In the genomic region with DNA sequence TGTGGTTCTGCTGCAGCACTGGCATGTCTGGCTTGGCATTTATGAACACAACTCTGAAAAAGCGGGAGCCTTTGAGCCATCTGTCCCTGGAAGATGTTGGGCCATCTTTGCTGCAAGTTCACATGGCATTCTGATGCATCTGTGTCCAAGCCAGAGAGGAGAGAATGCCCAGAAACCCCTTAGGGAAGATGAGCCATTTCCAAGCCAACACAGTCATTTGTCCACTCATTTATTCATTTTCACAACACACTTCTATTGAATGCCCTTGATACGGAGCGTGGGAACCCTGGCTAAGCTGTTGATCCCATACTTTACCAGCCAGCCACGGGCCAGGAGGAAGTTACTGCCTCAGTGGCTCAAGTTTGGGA, we compare ENCODE assay signal across 26 cellular contexts.
DNase-seq lines count a peak whose midpoint lies in the region; ATAC-seq and TF ChIP-seq lines count a peak whose summit lies in the region.
"Had no signal": no experiment of that assay in that cellular context is flagged by ENCODE, and none has a peak within 500 bp of the region (broad histone marks: within the 10 kb centered on the region; RNA-seq: fewer than 3 reads in every experiment).

No MANE protein-coding gene starts in this region.

- no peak overlapping the region for H3K27ac ChIP-seq in BLaER1 treated with 17β-estradiol and CSF1 and Interleukin-3, amounts not matched to agents 10 nM and 100 nM
- no peak overlapping the region for H3K27ac ChIP-seq in KMS-11
- no peak overlapping the region for H3K27ac ChIP-seq in A673 (ENCODE audit: low read depth, low read length, poor library complexity, severe bottlenecking)
- H3K27ac ChIP-seq: RWPE1 had no signal

- H3K4me1 ChIP-seq in BLaER1 treated with 17β-estradiol and CSF1 and Interleukin-3, amounts not matched to agents 10 nM and 100 nM = peaks cover 23 to 34% (median 30%) of the 10 kb centered on the region in 10 experiments
- H3K4me1 ChIP-seq in KMS-11 (ENCODE audit: low read depth, poor library complexity, severe bottlenecking) (peaks cover 24% of the 10 kb centered on the region), A673 (ENCODE audit: insufficient read depth, low read length, poor library complexity, severe bottlenecking) (no peaks in the 10 kb centered on the region)
- H3K4me1 ChIP-seq: Caco-2, HAP-1 had no signal

- H3K4me3 ChIP-seq in BLaER1 treated with 17β-estradiol and CSF1 and Interleukin-3, amounts not matched to agents 10 nM and 100 nM = no peak overlapping the region; a peak in 1 of 20 replicates
- H3K4me3 ChIP-seq in KMS-11 (IDR thresholded peaks at IDR 0.05; ENCODE audit: insufficient read depth, low read depth, low read length) (no peak overlapping the region), A673 (ENCODE audit: low read depth, low read length, poor library complexity, severe bottlenecking) (no peak overlapping the region)
- H3K4me3 ChIP-seq: HAP-1, K562 had no signal

- no peaks in the 10 kb centered on the region for H3K9me3 ChIP-seq in BLaER1 treated with 17β-estradiol and CSF1 and Interleukin-3, amounts not matched to agents 10 nM and 100 nM (replicated peaks in 1 of 11)
- no peaks in the 10 kb centered on the region for H3K9me3 ChIP-seq in A673 (ENCODE audit: low read depth, low read length, poor library complexity, severe bottlenecking)
- H3K9me3 ChIP-seq: Caco-2, HAP-1, SK-N-SH had no signal

- H3K36me3 Mint-ChIP-seq in WTC11 = peaks cover 58% of the 10 kb centered on the region
- peaks cover 0 to 8% (median 0%) of the 10 kb centered on the region in 3 donors for H3K36me3 Mint-ChIP-seq in naive thymus-derived CD8-positive, alpha-beta T cell
- H3K36me3 Mint-ChIP-seq: CD4-positive, CD25-positive, alpha-beta regulatory T cell had no signal

- in situ Hi-C loops in GM13976 (cut with MboI; ENCODE audit: low sequenced_read_pairs, unreplicated experiment) = no loop called here

- DNase-seq in WTC11 (ENCODE audit: low spot score) = no peak
- peak; percentile 19 for DNase-seq in islet precursor cell
- DNase-seq in naive thymus-derived CD8-positive, alpha-beta T cell = no peak
- no peak for DNase-seq in A673 (ENCODE audit: low spot score)
- DNase-seq in GM13976 (ENCODE audit: low spot score) = no peak
- DNase-seq in germinal center (ENCODE audit: low spot score) = no peak
- DNase-seq: Caco-2, DMS 273 treated with DMSO at 0.1 percent for 48 hours, DMS79 treated with DMSO at 0.1 percent for 48 hours, NCI-H1105 treated with DMSO at 0.1 percent for 48 hours, NCI-H1694, NCI-H2081, NCI-H2171, NCI-H446, NCI-H526 treated with DMSO at 0.1 percent for 48 hours, PC-3, SHP77 treated with DMSO at 0.1 percent for 48 hours, SK-N-SH had no signal

- peaks cover 47% of the 10 kb centered on the region for H3K4me1 Mint-ChIP-seq in WTC11
- H3K4me1 Mint-ChIP-seq in naive thymus-derived CD8-positive, alpha-beta T cell = peaks cover 11 to 18% (median 13%) of the 10 kb centered on the region in 4 donors
- H3K4me1 Mint-ChIP-seq: B cell had no signal

- no TSS peak for BruUV-seq in A673 (replicated peaks; lab: Mats Ljungman, UMichigan)

- H3K4me3 Mint-ChIP-seq in WTC11 = no peak overlapping the region
- H3K4me3 Mint-ChIP-seq in naive thymus-derived CD8-positive, alpha-beta T cell = peak overlapping the region in 4 of 10 donors; percentile 12 to 62 (median 33)
- H3K4me3 Mint-ChIP-seq: B cell; CD4-positive, CD25-positive, alpha-beta regulatory T cell had no signal

- intact Hi-C loops in A673 (cut with micrococcal nuclease; ENCODE audit: unreplicated experiment) = no loop called here

- no peak for TF ChIP-seq CTCF in KMS-11 (conservative IDR thresholded peaks at IDR 0.05; ENCODE audit: low read depth, low read length)
- no peak for TF ChIP-seq CTCF in WTC11 (IDR thresholded peaks at IDR 0.05)
- TF ChIP-seq CTCF in A673 (conservative IDR thresholded peaks at IDR 0.05; ENCODE audit: low read depth, low read length) = no peak
- TF ChIP-seq CTCF in GM13976 (IDR thresholded peaks at IDR 0.05; ENCODE audit: borderline replicate concordance, control extremely low read depth, extremely low read depth, insufficient read depth, missing control alignments) = no peak

- peaks cover 25 to 70% (median 53%) of the 10 kb centered on the region in 11 experiments for H3K27me3 ChIP-seq in BLaER1 treated with 17β-estradiol and CSF1 and Interleukin-3, amounts not matched to agents 10 nM and 100 nM
- H3K27me3 ChIP-seq in KMS-11 (ENCODE audit: insufficient read depth, low read depth) (no peaks in the 10 kb centered on the region), A673 (replicated peaks; ENCODE audit: insufficient read depth, low read depth, low read length, poor library complexity) (peaks cover 3% of the 10 kb centered on the region)

- H3K36me3 ChIP-seq in BLaER1 treated with 17β-estradiol and CSF1 and Interleukin-3, amounts not matched to agents 10 nM and 100 nM = no peaks in the 10 kb centered on the region
- no peaks in the 10 kb centered on the region for H3K36me3 ChIP-seq in KMS-11 (ENCODE audit: insufficient read depth)
- no peaks in the 10 kb centered on the region for H3K36me3 ChIP-seq in A673 (ENCODE audit: insufficient read depth, low read length, poor library complexity, severe bottlenecking)
- H3K36me3 ChIP-seq: HAP-1 had no signal

- H4K20me1 ChIP-seq in BLaER1 treated with 17β-estradiol and CSF1 and Interleukin-3, amounts not matched to agents 10 nM and 100 nM = peaks cover 0 to 16% (median 4%) of the 10 kb centered on the region in 11 experiments; a peak in 7 of 22 replicates
- no peaks in the 10 kb centered on the region for H4K20me1 ChIP-seq in KMS-11 (ENCODE audit: insufficient read depth)

- no peaks in the 10 kb centered on the region for H3K79me2 ChIP-seq in KMS-11 (ENCODE audit: insufficient read depth, low read depth)

- H2AFZ ChIP-seq in KMS-11 (ENCODE audit: low read depth) = peak overlapping the region; percentile 16; the same call in 1 of the 2 replicates

- CTCF ChIA-PET in WTC11 (lab: Charles Lee) = no interaction called here
- CTCF ChIA-PET in A673 (lab: Charles Lee) = no interaction called here

- POLR2A ChIA-PET in WTC11 (lab: Charles Lee) (no interaction called here), A673 (lab: Charles Lee; ENCODE audit: low non-redundant PET) (no interaction called here)
- POLR2A ChIA-PET in naive thymus-derived CD8-positive, alpha-beta T cell (lab: Charles Lee) = no interaction called here

- peak overlapping the region; percentile 40 to 83 (median 76) for H3K4me2 ChIP-seq in BLaER1 treated with 17β-estradiol and CSF1 and Interleukin-3, amounts not matched to agents 10 nM and 100 nM
- peak overlapping the region; percentile 47 for H3K4me2 ChIP-seq in KMS-11
- H3K4me2 ChIP-seq: SK-N-SH had no signal

- no peaks in the 10 kb centered on the region for H3K27me3 Mint-ChIP-seq in WTC11 (ENCODE audit: low read depth)
- H3K27me3 Mint-ChIP-seq in naive thymus-derived CD8-positive, alpha-beta T cell = peaks cover 48 to 79% (median 50%) of the 10 kb centered on the region in 5 donors

- H3K27ac Mint-ChIP-seq in WTC11 = peak overlapping the region; percentile 25
- no peak overlapping the region for H3K27ac Mint-ChIP-seq in naive thymus-derived CD8-positive, alpha-beta T cell
- H3K27ac Mint-ChIP-seq: B cell had no signal

- H3K9me3 Mint-ChIP-seq in WTC11 = no peaks in the 10 kb centered on the region
- peaks cover 0 to 10% (median 3%) of the 10 kb centered on the region in 9 donors for H3K9me3 Mint-ChIP-seq in naive thymus-derived CD8-positive, alpha-beta T cell

- ATAC-seq in WTC11 = no peak
- ATAC-seq in naive thymus-derived CD8-positive, alpha-beta T cell = no peak
- ATAC-seq: HepG2, K562, PC-3 had no signal

- no peak overlapping the region for H3K9ac ChIP-seq in BLaER1 treated with 17β-estradiol and CSF1 and Interleukin-3, amounts not matched to agents 10 nM and 100 nM
- no peak overlapping the region for H3K9ac ChIP-seq in KMS-11
- H3K9ac ChIP-seq: SK-N-SH had no signal

TF ChIP-seq in WTC11, 78 proteins besides CTCF, POLR2A, EP300 and RAD21 (continues in another document):
- TF ChIP-seq TP53 (CRISPR knock-in tag; IDR thresholded peaks at IDR 0.05) (no peak), ZNF232 (CRISPR knock-in tag; IDR thresholded peaks at IDR 0.05) (no peak), ESRRA (CRISPR knock-in tag; IDR thresholded peaks at IDR 0.05; ENCODE audit: borderline replicate concordance) (no peak), GRHL2 (CRISPR knock-in tag; IDR thresholded peaks at IDR 0.05; ENCODE audit: insufficient replicate concordance, severe bottlenecking) (no peak), ELF4 (CRISPR knock-in tag; IDR thresholded peaks at IDR 0.05; ENCODE audit: low read depth) (no peak), FOXP4 (CRISPR knock-in tag; IDR thresholded peaks at IDR 0.05) (no peak), MAX (CRISPR knock-in tag; IDR thresholded peaks at IDR 0.05) (no peak), ETV6 (CRISPR knock-in tag; IDR thresholded peaks at IDR 0.05) (no peak), MXD4 (CRISPR knock-in tag; IDR thresholded peaks at IDR 0.05; ENCODE audit: borderline replicate concordance) (no peak)
